In the genomic region with DNA sequence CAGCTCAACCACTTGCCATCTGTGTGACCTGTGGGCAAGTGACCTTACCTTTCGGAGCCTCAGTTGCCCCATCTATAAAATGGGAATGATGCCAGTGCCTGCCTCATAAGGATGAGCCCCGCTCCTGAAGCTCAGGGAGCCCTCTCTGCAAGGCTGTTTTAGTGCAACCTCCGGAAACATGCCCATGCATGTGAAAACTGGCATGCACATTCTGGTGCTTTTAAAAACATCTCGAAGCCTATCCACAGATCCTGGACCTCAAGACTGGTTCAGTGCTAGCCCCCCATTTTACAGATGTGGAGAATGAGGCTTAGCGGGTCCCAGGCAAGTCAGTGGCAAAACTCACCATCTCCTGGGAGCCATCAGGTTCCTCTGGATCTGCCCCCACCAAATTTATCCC, we compare ENCODE assay signal across 28 cellular contexts. TPM values are rescaled to one million over a fixed set of nuclear protein-coding genes. Genes with fewer than 3 reads are reported as not detected.
A peak's percentile ranks its signal among the peaks of the same experiment; 100 is the strongest.
DNase-seq lines count a peak whose midpoint lies in the region; ATAC-seq, FAIRE-seq and TF ChIP-seq lines count a peak whose summit lies in the region.
"Had no signal": no experiment of that assay in that cellular context is flagged by ENCODE, and none has a peak within 500 bp of the region (broad histone marks: within the 10 kb centered on the region; RNA-seq: fewer than 3 reads in every experiment).

No MANE protein-coding gene starts in this region.

- peaks cover 3 to 10% (median 6%) of the 10 kb centered on the region in 7 donors for H3K4me1 Mint-ChIP-seq in naive thymus-derived CD4-positive, alpha-beta T cell

- no peak for ATAC-seq in K562
- no peak for ATAC-seq in GM18861 (IDR thresholded peaks at IDR 0.05; ENCODE audit: unreplicated experiment)
- no peak for ATAC-seq in naive thymus-derived CD4-positive, alpha-beta T cell
- ATAC-seq: activated CD4-positive, CD25-positive, alpha-beta regulatory T cell treated with anti-CD3 and anti-CD28 coated beads, Interleukin-2, amount 50 U/mL, for 24 hours; activated naive CD8-positive, alpha-beta T cell treated with anti-CD3 and anti-CD28 coated beads, Interleukin-2, amount 50 U/mL, for 24 hours; left colon; SK-N-SH treated with all-trans-retinoic acid at 6 μM for 48 hours; T-helper 17 cell had no signal

- H3K4me1 ChIP-seq in HEK293 (ENCODE audit: control insufficient read depth, insufficient read depth, low read length), result peaks cover 10% of the 10 kb centered on the region
- peaks cover 11 to 21% of the 10 kb centered on the region in 2 experiments; a peak in 4 of 5 replicates for H3K4me1 ChIP-seq in K562 (replicated peaks in 1 of 2; ENCODE audit: control insufficient read depth in 2 of 2, insufficient read depth in 2 of 2, low read length in 2 of 2)
- H3K4me1 ChIP-seq in hepatocyte (ENCODE audit: insufficient read depth), result peaks cover 19% of the 10 kb centered on the region
- peaks cover 13 to 15% of the 10 kb centered on the region in 2 experiments for H3K4me1 ChIP-seq in trophoblast cell (ENCODE audit: control insufficient read depth in 1 of 2, insufficient read depth in 2 of 2, low read length in 2 of 2)
- H3K4me1 ChIP-seq in naive thymus-derived CD4-positive, alpha-beta T cell (ENCODE audit: control insufficient read depth in 2 of 2, insufficient read depth in 2 of 2, low read length in 2 of 2), result no peaks in the 10 kb centered on the region
- H3K4me1 ChIP-seq: prostate gland had no signal

- H3K9me3 ChIP-seq in HEK293 (ENCODE audit: control insufficient read depth, insufficient read depth, low read depth, low read length) (no peaks in the 10 kb centered on the region), K562 (replicated peaks; ENCODE audit: control insufficient read depth, insufficient read depth, low read depth, low read length) (no peaks in the 10 kb centered on the region), hepatocyte (ENCODE audit: low read depth) (no peaks in the 10 kb centered on the region), trophoblast cell (ENCODE audit: insufficient read depth, low read depth, low read length) (no peaks in the 10 kb centered on the region)
- H3K9me3 ChIP-seq in naive thymus-derived CD4-positive, alpha-beta T cell (ENCODE audit: control insufficient read depth in 2 of 3, low read length in 3 of 3), result no peaks in the 10 kb centered on the region
- H3K9me3 ChIP-seq: neutrophil, prostate gland, stomach, transverse colon had no signal

- no peak for FAIRE-seq in K562 (lab: Jason Lieb, UNC)
- FAIRE-seq: frontal cortex, G401.6 had no signal

- H3K9me1 ChIP-seq in K562 (ENCODE audit: control insufficient read depth, insufficient read depth, low read length), result no peaks in the 10 kb centered on the region

- no peak overlapping the region for H3K4me3 Mint-ChIP-seq in naive thymus-derived CD4-positive, alpha-beta T cell
- H3K4me3 Mint-ChIP-seq: activated naive CD8-positive, alpha-beta T cell treated with anti-CD3 and anti-CD28 coated beads, Interleukin-2, amount 50 U/mL, for 24 hours; HFFc6; T-helper 17 cell had no signal

- intact Hi-C loops in K562 (cut with micrococcal nuclease), result no loop called here
- intact Hi-C loops in naive thymus-derived CD4-positive, alpha-beta T cell (cut with micrococcal nuclease), result no loop called here

- H3K27ac Mint-ChIP-seq in naive thymus-derived CD4-positive, alpha-beta T cell, result no peak overlapping the region
- H3K27ac Mint-ChIP-seq: activated naive CD8-positive, alpha-beta T cell treated with anti-CD3 and anti-CD28 coated beads, Interleukin-2, amount 50 U/mL, for 24 hours; HFFc6; T-helper 17 cell had no signal

- H3K4ac ChIP-seq in trophoblast cell (ENCODE audit: low read depth, low read length), result no peak overlapping the region

- H3K79me2 ChIP-seq in K562 (ENCODE audit: control insufficient read depth, insufficient read depth, low read length) (no peaks in the 10 kb centered on the region), hepatocyte (no peaks in the 10 kb centered on the region), trophoblast cell (ENCODE audit: control insufficient read depth, insufficient read depth, low read length, poor library complexity) (no peaks in the 10 kb centered on the region)

- TF ChIP-seq EP300 in K562 (IDR thresholded peaks at IDR 0.05; ENCODE audit: low read length), result no peak

- no peak overlapping the region for H4K12ac ChIP-seq in trophoblast cell (ENCODE audit: low read depth, low read length)

- no peak overlapping the region for H2BK120ac ChIP-seq in trophoblast cell (ENCODE audit: insufficient read depth, low read length, poor library complexity)

- POLR2A ChIA-PET in HEK293 (lab: Yijun Ruan, JAX) (interaction anchor here (0.5 to 1.1 kb wide), 4 partner anchors 7 to 124 kb away, joined by 3 to 4 read pairs (median 4); partner anchors contain the start of genes IRGQ, ZNF428 and ZNF576), K562 (lab: Yijun Ruan, JAX) (interaction anchor here (0.6 to 1.1 kb wide), 4 partner anchors 8 to 62 kb away, joined by 3 to 5 read pairs (median 4); no protein-coding TSS in a partner anchor)
- POLR2A ChIA-PET in naive thymus-derived CD4-positive, alpha-beta T cell (lab: Charles Lee), result interaction anchor here (1.3 kb wide), 1 partner anchor 10 kb away, joined by 3 read pairs; no protein-coding TSS in a partner anchor

- H3K9me2 ChIP-seq in hepatocyte (replicated peaks; ENCODE audit: insufficient read depth), result no peaks in the 10 kb centered on the region

- no peak overlapping the region for H3K27ac ChIP-seq in HEK293 (ENCODE audit: extremely low read depth, low read depth, low read length)
- H3K27ac ChIP-seq in K562 (ENCODE audit: extremely low read depth, low read depth, low read length), result no peak overlapping the region
- H3K27ac ChIP-seq in hepatocyte, result no peak overlapping the region
- no peak overlapping the region for H3K27ac ChIP-seq in trophoblast cell (ENCODE audit: low read depth, low read length)
- H3K27ac ChIP-seq in naive thymus-derived CD4-positive, alpha-beta T cell (ENCODE audit: low read depth, low read length), result no peak overlapping the region
- H3K27ac ChIP-seq: GM23248, neutrophil, PC-9 had no signal

- H3K9ac ChIP-seq in K562 (ENCODE audit: insufficient read depth in 1 of 2, low read depth in 2 of 2, low read length in 2 of 2) (no peak overlapping the region), trophoblast cell (ENCODE audit: low read length) (peak overlapping the region; percentile 15)
- H3K9ac ChIP-seq: GM23248 had no signal

- H3K14ac ChIP-seq in trophoblast cell (ENCODE audit: low read length), result no peak overlapping the region

- no peaks in the 10 kb centered on the region for H3K36me3 Mint-ChIP-seq in naive thymus-derived CD4-positive, alpha-beta T cell

- no TSS peak for BruUV-seq in K562 (replicated peaks; lab: Mats Ljungman, UMichigan)

- in situ Hi-C loops in K562 (cut with MboI), result no loop called here

- CTCF ChIA-PET in HEK293 (lab: Yijun Ruan, JAX), result interaction anchor here (1.0 kb wide), 1 partner anchor 133 kb away, joined by 3 read pairs; no protein-coding TSS in a partner anchor
- CTCF ChIA-PET in K562 (lab: Yijun Ruan, JAX; ENCODE audit: low intra/inter-chr PET ratio), result no interaction called here
- CTCF ChIA-PET in naive thymus-derived CD4-positive, alpha-beta T cell (lab: Charles Lee), result interaction anchor here (0.6 to 0.7 kb wide), 2 partner anchors 34 to 39 kb away, joined by 3 to 5 read pairs; no protein-coding TSS in a partner anchor

- TF ChIP-seq RAD21 in K562 (CRISPR knock-in tag; conservative IDR thresholded peaks at IDR 0.05 in 1 of 2, IDR thresholded peaks at IDR 0.05 in 1 of 2), result no peak

- H3K27me3 Mint-ChIP-seq in naive thymus-derived CD4-positive, alpha-beta T cell, result peaks cover 13 to 37% (median 27%) of the 10 kb centered on the region in 5 donors

- no peak overlapping the region for H4K91ac ChIP-seq in trophoblast cell (ENCODE audit: low read depth, low read length)

- DNase-seq in K562 (ENCODE audit: extremely low read depth in 1 of 4, low spot score in 3 of 4) (no peak), hepatocyte (ENCODE audit: low spot score) (no peak), trophoblast cell (no peak), NCI-H1436 treated with DMSO at 0.1 percent for 48 hours (lab: John Stamatoyannopoulos, UW) (no peak)
- DNase-seq in naive thymus-derived CD4-positive, alpha-beta T cell, result no peak
- DNase-seq: activated CD4-positive, alpha-beta T cell treated with anti-CD3 and anti-CD28 coated beads, Interleukin-2, amount 50 U/mL, for 48 hours; activated CD8-positive, alpha-beta memory T cell treated with anti-CD3 and anti-CD28 coated beads, Interleukin-2, amount 50 U/mL, for 4 hours; activated naive CD4-positive, alpha-beta T cell; activated naive CD8-positive, alpha-beta T cell treated with anti-CD3 and anti-CD28 coated beads, Interleukin-2, amount 50 U/mL, for 24 hours; GM23248; HFFc6; left colon; NCI-H1105 treated with DMSO at 0.1 percent for 48 hours; NCI-H2029; PC-9; Right ventricle myocardium superior; stimulated activated CD4-positive, alpha-beta T cell treated with anti-CD3 and anti-CD28 coated beads, Interleukin-2, amount 100 ng/mL, for 48 hours; stomach; T-helper 17 cell; transverse colon had no signal

- no peak for TF ChIP-seq POLR2A in K562 (conservative IDR thresholded peaks at IDR 0.05)

- H3K27me3 ChIP-seq in K562 (ENCODE audit: control insufficient read depth in 2 of 2, insufficient read depth in 2 of 2, low read length in 2 of 2) (peaks cover 7 to 9% of the 10 kb centered on the region in 2 experiments), hepatocyte (no peaks in the 10 kb centered on the region), trophoblast cell (ENCODE audit: insufficient read depth, low read length) (peaks cover 8% of the 10 kb centered on the region)
- H3K27me3 ChIP-seq in naive thymus-derived CD4-positive, alpha-beta T cell (ENCODE audit: control insufficient read depth in 2 of 2, insufficient read depth in 2 of 2, low read length in 2 of 2), result peaks cover 4 to 8% of the 10 kb centered on the region in 2 donors

- no peaks in the 10 kb centered on the region for H4K20me1 ChIP-seq in K562 (replicated peaks; ENCODE audit: control insufficient read depth, insufficient read depth, low read length)
- H4K20me1 ChIP-seq in hepatocyte (ENCODE audit: insufficient read depth, poor library complexity, severe bottlenecking), result no peaks in the 10 kb centered on the region

- H2BK12ac ChIP-seq in trophoblast cell (ENCODE audit: low read length), result no peak overlapping the region

- TF ChIP-seq CTCF in HEK293 (tag by site-specific recombination; IDR thresholded peaks at IDR 0.05) (no peak), K562 (IDR thresholded peaks at IDR 0.05 in 2 of 3, conservative IDR thresholded peaks at IDR 0.05 in 1 of 3; ENCODE audit: insufficient read depth in 2 of 3, low read depth in 1 of 3, low read length in 3 of 3) (no peak), hepatocyte (IDR thresholded peaks at IDR 0.05; ENCODE audit: poor library complexity) (no peak)

- peaks cover 0 to 8% of the 10 kb centered on the region in 2 experiments; a peak in 1 of 3 replicates for H3K36me3 ChIP-seq in HEK293 (ENCODE audit: control insufficient read depth in 2 of 2, insufficient read depth in 1 of 2, low read length in 2 of 2)
- no peaks in the 10 kb centered on the region for H3K36me3 ChIP-seq in K562 (ENCODE audit: control insufficient read depth, insufficient read depth, low read length)
- no peaks in the 10 kb centered on the region for H3K36me3 ChIP-seq in hepatocyte (replicated peaks; ENCODE audit: insufficient read depth, low read depth)
- H3K36me3 ChIP-seq in trophoblast cell (ENCODE audit: control insufficient read depth in 1 of 2, insufficient read depth in 2 of 2, low read length in 2 of 2), result no peaks in the 10 kb centered on the region
- H3K36me3 ChIP-seq in naive thymus-derived CD4-positive, alpha-beta T cell (ENCODE audit: control insufficient read depth in 2 of 3, insufficient read depth in 3 of 3, low read length in 3 of 3), result no peaks in the 10 kb centered on the region
- H3K36me3 ChIP-seq: neutrophil, prostate gland, stomach, transverse colon had no signal

- H3K18ac ChIP-seq in trophoblast cell (ENCODE audit: low read length), result no peak overlapping the region

- H3K4me3 ChIP-seq in HEK293 (ENCODE audit: low read depth, low read length) (no peak overlapping the region), K562 (no peak overlapping the region), hepatocyte (no peak overlapping the region), trophoblast cell (ENCODE audit: low read depth, low read length) (no peak overlapping the region)
- H3K4me3 ChIP-seq in naive thymus-derived CD4-positive, alpha-beta T cell (ENCODE audit: low read length), result no peak overlapping the region
- H3K4me3 ChIP-seq: GM23248, PC-9 had no signal

- no peak overlapping the region for H4K8ac ChIP-seq in trophoblast cell (ENCODE audit: low read depth, low read length)

- WGBS in K562 (ENCODE audit: insufficient coverage, low coverage, missing lambda C conversion rate), result 46% methylated on average over 5 of the region's 5 CpGs
- 90% methylated on average over 5 of the region's 5 CpGs for WGBS in hepatocyte (ENCODE audit: low lambda C conversion rate, missing lambda C conversion rate)
- no CpG with 5 or more reads among the region's 5 CpGs for WGBS in trophoblast cell (ENCODE audit: extremely low coverage, insufficient coverage, insufficient read length)

- no peak overlapping the region for H2BK5ac ChIP-seq in trophoblast cell (ENCODE audit: low read depth, low read length, poor library complexity)

- no peak overlapping the region for H3K23ac ChIP-seq in trophoblast cell (ENCODE audit: low read length)

- no peaks in the 10 kb centered on the region for H3K9me3 Mint-ChIP-seq in naive thymus-derived CD4-positive, alpha-beta T cell
- H3K9me3 Mint-ChIP-seq: activated naive CD8-positive, alpha-beta T cell treated with anti-CD3 and anti-CD28 coated beads, Interleukin-2, amount 50 U/mL, for 24 hours; HFFc6 had no signal

- no peak overlapping the region for H2AFZ ChIP-seq in K562 (ENCODE audit: low read depth, low read length)
- no peak overlapping the region for H2AFZ ChIP-seq in hepatocyte
- H2AFZ ChIP-seq in trophoblast cell (ENCODE audit: insufficient read depth, low read length, poor library complexity), result no peak overlapping the region
- H2AFZ ChIP-seq: PC-9 had no signal

- peaks cover 6% of the 10 kb centered on the region for H3K79me1 ChIP-seq in trophoblast cell (ENCODE audit: low read length)

- H2AK5ac ChIP-seq in trophoblast cell (ENCODE audit: low read length), result no peak overlapping the region

- H3K4me2 ChIP-seq in K562 (ENCODE audit: insufficient read depth, low read length), result no peak overlapping the region
- H3K4me2 ChIP-seq in hepatocyte, result peak overlapping the region; percentile 78
- H3K4me2 ChIP-seq in trophoblast cell (ENCODE audit: low read length), result no peak overlapping the region
- H3K4me2 ChIP-seq: PC-9 had no signal

RNA-seq across cellular contexts. Expression of gene CADM4, which starts 5.6 kb away (rescaled TPM):
- 2.0 and 2.5 TPM in 2 replicates for total RNA-seq in K562 (2011; cell fraction: chromatin; rRNA removed; ENCODE audit: low replicate concordance)
- 2.6 and 7.0 TPM in 2 replicates for total RNA-seq in K562 (2011; cell fraction: nucleolus; rRNA removed)
- 0.99 and 4.5 TPM in 2 replicates for total RNA-seq in K562 (2011; cell fraction: nucleoplasm; rRNA removed)
- total RNA-seq in K562 (2014; rRNA removed) (1.8 and 2.5 TPM in 2 replicates), K562 (2014; rRNA removed; fragmentation: Illumina TruSeq; extraction: Trizol) (0.61 and 0.87 TPM in 2 replicates), K562 (2015; rRNA removed; fragmentation: Illumina TruSeq; extraction: Trizol) (0.72 and 1.2 TPM in 2 replicates), K562 (2021) (1.9 and 2.3 TPM in 2 replicates), hepatocyte (22.7 and 24.4 TPM in 2 replicates)
- polyA plus RNA-seq in K562 (2011; rRNA removed) (1.4 and 2.1 TPM in 2 replicates), K562 (2014; fragmentation: Illumina TruSeq; extraction: Trizol) (1.3 and 2.2 TPM in 2 replicates), K562 (2014; fragmentation: Nextera tagmentation; extraction: Ambion mirVana) (under 1 TPM; 0.03 to 0.13 TPM), K562 (2014; rRNA removed) (1.7 and 4.6 TPM in 2 replicates), hepatocyte (16.6 and 17.1 TPM in 2 replicates)
- 1.9 and 3.5 TPM in 2 replicates for polyA plus RNA-seq in K562 (2011; cell fraction: cytosol; rRNA removed)
- 1.1 and 2.4 TPM in 2 replicates for polyA plus RNA-seq in K562 (2011; cell fraction: nucleus; rRNA removed)
- 2.1 and 2.5 TPM in 2 replicates for polyA plus RNA-seq in K562 (2012)
- 0.30 and 0.32 TPM in 2 replicates for polyA minus RNA-seq in K562 (2011; rRNA and poly(A)+ RNA removed)
- polyA minus RNA-seq in K562 (2011; cell fraction: cytosol; rRNA and poly(A)+ RNA removed), result 0.86 and 1.5 TPM in 2 replicates
- polyA minus RNA-seq in K562 (2011; cell fraction: nucleus; rRNA and poly(A)+ RNA removed), result 0.54 and 0.89 TPM in 2 replicates
- 5.5 and 5.8 TPM in 2 replicates for polyA plus RNA-seq in trophoblast cell (2013)
- under 1 TPM; 0.35 to 0.97 (median 0.51) TPM for total RNA-seq in naive thymus-derived CD4-positive, alpha-beta T cell
- 1 to 10 TPM in 1 of 2 donors, under 1 TPM in 1; 0.34 to 2.0 TPM for polyA plus RNA-seq in naive thymus-derived CD4-positive, alpha-beta T cell

RNA-seq across cellular contexts. Expression of gene ZNF428, which starts 14.6 kb away (rescaled TPM):
- 6.3 and 13.9 TPM in 2 replicates for total RNA-seq in K562 (2011; cell fraction: chromatin; rRNA removed; ENCODE audit: low replicate concordance)
- 8.6 and 12.7 TPM in 2 replicates for total RNA-seq in K562 (2011; cell fraction: nucleolus; rRNA removed)
- total RNA-seq in K562 (2011; cell fraction: nucleoplasm; rRNA removed), result 10.1 and 10.3 TPM in 2 replicates
- total RNA-seq in K562 (2014; rRNA removed) (85.7 and 86.9 TPM in 2 replicates), K562 (2014; rRNA removed; fragmentation: Illumina TruSeq; extraction: Trizol) (8.4 and 8.8 TPM in 2 replicates), K562 (2015; rRNA removed; fragmentation: Illumina TruSeq; extraction: Trizol) (27.5 and 30.4 TPM in 2 replicates), K562 (2021) (42.2 and 49.2 TPM in 2 replicates), hepatocyte (35.9 and 40.2 TPM in 2 replicates)
- polyA plus RNA-seq in K562 (2011; rRNA removed) (14.9 and 15.9 TPM in 2 replicates), K562 (2014; fragmentation: Illumina TruSeq; extraction: Trizol) (14.9 and 19.1 TPM in 2 replicates), K562 (2014; fragmentation: Nextera tagmentation; extraction: Ambion mirVana) (under 1 TPM; 0.15 to 0.23 TPM), K562 (2014; rRNA removed) (68.7 and 75.7 TPM in 2 replicates), hepatocyte (73.9 and 74.9 TPM in 2 replicates)
- 17.8 and 32.7 TPM in 2 replicates for polyA plus RNA-seq in K562 (2011; cell fraction: cytosol; rRNA removed)
- polyA plus RNA-seq in K562 (2011; cell fraction: nucleus; rRNA removed), result 14.2 and 15.7 TPM in 2 replicates
- polyA plus RNA-seq in K562 (2012), result 41.0 and 43.7 TPM in 2 replicates
- polyA minus RNA-seq in K562 (2011; rRNA and poly(A)+ RNA removed), result 2.5 and 3.4 TPM in 2 replicates
- polyA minus RNA-seq in K562 (2011; cell fraction: cytosol; rRNA and poly(A)+ RNA removed), result 4.3 and 6.7 TPM in 2 replicates
- polyA minus RNA-seq in K562 (2011; cell fraction: nucleus; rRNA and poly(A)+ RNA removed), result 4.3 and 6.9 TPM in 2 replicates
- 14.9 and 15.3 TPM in 2 replicates for polyA plus RNA-seq in trophoblast cell (2013)
- 10 to 100 TPM; 21.7 to 29.1 (median 25.9) TPM for total RNA-seq in naive thymus-derived CD4-positive, alpha-beta T cell
- 10 to 100 TPM; 13.1 to 16.1 TPM for polyA plus RNA-seq in naive thymus-derived CD4-positive, alpha-beta T cell

RNA-seq across cellular contexts. Expression of gene SRRM5, which starts 22.2 kb away (rescaled TPM):
- total RNA-seq in K562 (2011; cell fraction: chromatin; rRNA removed; ENCODE audit: low replicate concordance), result 1.0 and 1.2 TPM in 2 replicates
- total RNA-seq in K562 (2011; cell fraction: nucleolus; rRNA removed), result 0.33 TPM in 1 of 2 replicates, not detected in the other
- total RNA-seq in K562 (2011; cell fraction: nucleoplasm; rRNA removed), result 0.23 and 0.29 TPM in 2 replicates
- total RNA-seq in K562 (2014; rRNA removed), result 0.08 and 0.09 TPM in 2 replicates
- 0.13 and 0.25 TPM in 2 replicates for total RNA-seq in K562 (2014; rRNA removed; fragmentation: Illumina TruSeq; extraction: Trizol)
- 0.08 and 0.18 TPM in 2 replicates for total RNA-seq in K562 (2015; rRNA removed; fragmentation: Illumina TruSeq; extraction: Trizol)
- total RNA-seq in K562 (2021), result 0.11 and 0.18 TPM in 2 replicates
- polyA plus RNA-seq in K562 (2011; rRNA removed), result 0.10 and 0.18 TPM in 2 replicates
- 0.01 and 0.03 TPM in 2 replicates for polyA plus RNA-seq in K562 (2011; cell fraction: cytosol; rRNA removed)
- 0.29 and 0.67 TPM in 2 replicates for polyA plus RNA-seq in K562 (2011; cell fraction: nucleus; rRNA removed)
- polyA plus RNA-seq in K562 (2012), result 0.26 and 0.37 TPM in 2 replicates
- 0.43 and 0.45 TPM in 2 replicates for polyA plus RNA-seq in K562 (2014; fragmentation: Illumina TruSeq; extraction: Trizol)
- not detected for polyA plus RNA-seq in K562 (2014; fragmentation: Nextera tagmentation; extraction: Ambion mirVana)
- 0.25 and 0.36 TPM in 2 replicates for polyA plus RNA-seq in K562 (2014; rRNA removed)
- 0.12 TPM in 1 of 2 replicates, not detected in the other for polyA minus RNA-seq in K562 (2011; rRNA and poly(A)+ RNA removed)
- not detected in 2 replicates for polyA minus RNA-seq in K562 (2011; cell fraction: cytosol; rRNA and poly(A)+ RNA removed)
- 0.22 TPM in 1 of 2 replicates, not detected in the other for polyA minus RNA-seq in K562 (2011; cell fraction: nucleus; rRNA and poly(A)+ RNA removed)
- total RNA-seq in hepatocyte, result 0.27 TPM in 1 of 2 replicates, not detected in the other
- polyA plus RNA-seq in hepatocyte, result 0.24 and 0.79 TPM in 2 replicates
- 0.27 and 0.29 TPM in 2 replicates for polyA plus RNA-seq in trophoblast cell (2013)
- total RNA-seq in naive thymus-derived CD4-positive, alpha-beta T cell, result 1 to 10 TPM in 3 of 5 experiments, under 1 TPM in 2; 0.56 to 1.7 (median 1.1) TPM
- polyA plus RNA-seq in naive thymus-derived CD4-positive, alpha-beta T cell, result 1 to 10 TPM in 1 of 2 donors, under 1 TPM in 1; 0.97 to 1.3 TPM
- total RNA-seq: frontal cortex, GM23248, stomach had no signal
- polyA plus RNA-seq: GM23248 had no signal

RNA-seq across cellular contexts. Expression of gene PLAUR, which starts 35.9 kb away (rescaled TPM):
- 40.8 and 45.7 TPM in 2 replicates for total RNA-seq in K562 (2011; cell fraction: chromatin; rRNA removed; ENCODE audit: low replicate concordance)
- 32.8 and 41.9 TPM in 2 replicates for total RNA-seq in K562 (2011; cell fraction: nucleolus; rRNA removed)
- 31.3 and 41.4 TPM in 2 replicates for total RNA-seq in K562 (2011; cell fraction: nucleoplasm; rRNA removed)
- total RNA-seq in K562 (2014; rRNA removed), result 13.1 and 15.6 TPM in 2 replicates
- total RNA-seq in K562 (2014; rRNA removed; fragmentation: Illumina TruSeq; extraction: Trizol), result 6.9 and 8.1 TPM in 2 replicates
- 10.8 and 12.4 TPM in 2 replicates for total RNA-seq in K562 (2015; rRNA removed; fragmentation: Illumina TruSeq; extraction: Trizol)
- total RNA-seq in K562 (2021), result 10.8 and 12.9 TPM in 2 replicates
- 8.4 and 17.5 TPM in 2 replicates for polyA plus RNA-seq in K562 (2011; rRNA removed)
- 15.3 and 17.9 TPM in 2 replicates for polyA plus RNA-seq in K562 (2011; cell fraction: cytosol; rRNA removed)
- polyA plus RNA-seq in K562 (2011; cell fraction: nucleus; rRNA removed), result 30.9 and 37.0 TPM in 2 replicates
- polyA plus RNA-seq in K562 (2012), result 14.7 and 23.9 TPM in 2 replicates
- 13.6 and 14.4 TPM in 2 replicates for polyA plus RNA-seq in K562 (2014; fragmentation: Illumina TruSeq; extraction: Trizol)
- polyA plus RNA-seq in K562 (2014; fragmentation: Nextera tagmentation; extraction: Ambion mirVana), result 10 to 100 TPM in 1 of 2 experiments, 1 to 10 TPM in 1; 7.0 to 10.9 TPM
- polyA plus RNA-seq in K562 (2014; rRNA removed), result 14.3 and 16.2 TPM in 2 replicates
- polyA minus RNA-seq in K562 (2011; rRNA and poly(A)+ RNA removed), result 10.0 and 14.3 TPM in 2 replicates
- polyA minus RNA-seq in K562 (2011; cell fraction: cytosol; rRNA and poly(A)+ RNA removed), result 6.2 and 8.2 TPM in 2 replicates
- 6.2 and 11.0 TPM in 2 replicates for polyA minus RNA-seq in K562 (2011; cell fraction: nucleus; rRNA and poly(A)+ RNA removed)
- 25.0 and 28.0 TPM in 2 replicates for total RNA-seq in hepatocyte
- 57.8 and 65.1 TPM in 2 replicates for polyA plus RNA-seq in hepatocyte
- polyA plus RNA-seq in trophoblast cell (2013), result 15.2 and 15.6 TPM in 2 replicates
- total RNA-seq in naive thymus-derived CD4-positive, alpha-beta T cell, result 100 to 1,000 TPM in 1 of 5 experiments, 10 to 100 TPM in 2, 1 to 10 TPM in 2; 3.2 to 358 (median 14.4) TPM
- polyA plus RNA-seq in naive thymus-derived CD4-positive, alpha-beta T cell, result 1 to 10 TPM in 1 of 2 donors, under 1 TPM in 1; 0.77 to 3.2 TPM

RNA-seq across cellular contexts. Expression of gene ZNF576, which starts 37.7 kb away (rescaled TPM):
- total RNA-seq in K562 (2011; cell fraction: chromatin; rRNA removed; ENCODE audit: low replicate concordance), result 16.8 and 39.5 TPM in 2 replicates
- total RNA-seq in K562 (2011; cell fraction: nucleolus; rRNA removed), result 33.8 and 38.9 TPM in 2 replicates
- total RNA-seq in K562 (2011; cell fraction: nucleoplasm; rRNA removed), result 35.0 and 41.2 TPM in 2 replicates
- 7.1 and 16.2 TPM in 2 replicates for total RNA-seq in K562 (2014; rRNA removed)
- total RNA-seq in K562 (2014; rRNA removed; fragmentation: Illumina TruSeq; extraction: Trizol), result 5.6 and 6.8 TPM in 2 replicates
- total RNA-seq in K562 (2015; rRNA removed; fragmentation: Illumina TruSeq; extraction: Trizol), result 8.8 and 9.9 TPM in 2 replicates
- 14.2 and 18.2 TPM in 2 replicates for total RNA-seq in K562 (2021)
- polyA plus RNA-seq in K562 (2011; rRNA removed), result 7.3 and 9.7 TPM in 2 replicates
- polyA plus RNA-seq in K562 (2011; cell fraction: cytosol; rRNA removed), result 14.2 and 34.8 TPM in 2 replicates
- polyA plus RNA-seq in K562 (2011; cell fraction: nucleus; rRNA removed), result 10.6 and 13.3 TPM in 2 replicates
- 12.8 and 12.9 TPM in 2 replicates for polyA plus RNA-seq in K562 (2012)
- polyA plus RNA-seq in K562 (2014; fragmentation: Illumina TruSeq; extraction: Trizol), result 12.5 and 12.7 TPM in 2 replicates
- 10 to 100 TPM; 12.2 to 18.2 TPM for polyA plus RNA-seq in K562 (2014; fragmentation: Nextera tagmentation; extraction: Ambion mirVana)
- 12.8 and 17.4 TPM in 2 replicates for polyA plus RNA-seq in K562 (2014; rRNA removed)
- polyA minus RNA-seq in K562 (2011; rRNA and poly(A)+ RNA removed), result 6.4 and 8.1 TPM in 2 replicates
- 5.5 and 6.7 TPM in 2 replicates for polyA minus RNA-seq in K562 (2011; cell fraction: cytosol; rRNA and poly(A)+ RNA removed)
- polyA minus RNA-seq in K562 (2011; cell fraction: nucleus; rRNA and poly(A)+ RNA removed), result 12.8 and 16.1 TPM in 2 replicates
- 12.8 and 16.2 TPM in 2 replicates for total RNA-seq in hepatocyte
- 16.1 and 18.1 TPM in 2 replicates for polyA plus RNA-seq in hepatocyte
- polyA plus RNA-seq in trophoblast cell (2013), result 11.1 and 12.1 TPM in 2 replicates
- 10 to 100 TPM in 4 of 5 experiments, 1 to 10 TPM in 1; 9.4 to 20.6 (median 19.5) TPM for total RNA-seq in naive thymus-derived CD4-positive, alpha-beta T cell
- polyA plus RNA-seq in naive thymus-derived CD4-positive, alpha-beta T cell, result 10 to 100 TPM in 1 of 2 donors, 1 to 10 TPM in 1; 8.6 to 15.7 TPM
